ENCODE assay signal across 10 cellular contexts in genomic region chr17:59362811-59363205, GRCh38. TPM values are rescaled to one million over a fixed set of nuclear protein-coding genes. Genes with fewer than 3 reads are reported as not detected.
DNase-seq lines count a peak whose midpoint lies in the region; ATAC-seq and TF ChIP-seq lines count a peak whose summit lies in the region.
"Had no signal": no experiment of that assay in that cellular context is flagged by ENCODE, and none has a peak within 500 bp of the region (broad histone marks: within the 10 kb centered on the region; RNA-seq: fewer than 3 reads in every experiment).

No MANE protein-coding gene starts in this region.

- peak overlapping the region; percentile 81 for H3K4me2 ChIP-seq in MM.1S (ENCODE audit: low read depth, low read length)
- no peak overlapping the region for H3K4me2 ChIP-seq in trophoblast cell (ENCODE audit: low read length)

- CTCF ChIA-PET in CD4-positive, alpha-beta T cell (lab: Charles Lee) = interaction anchor here (0.7 to 1.7 kb wide), 4 partner anchors 33 to 211 kb away, joined by 3 to 12 read pairs (median 5); no protein-coding TSS in a partner anchor

- peak overlapping the region; percentile 89 for H3K27ac Mint-ChIP-seq in CD4-positive, alpha-beta T cell

- H3K9me2 ChIP-seq in MM.1S (replicated peaks; ENCODE audit: insufficient read depth, low read length) = no peaks in the 10 kb centered on the region

- no peak overlapping the region for H2BK12ac ChIP-seq in trophoblast cell (ENCODE audit: low read length)

- no peaks in the 10 kb centered on the region for H3K9me3 ChIP-seq in CD4-positive, alpha-beta T cell (ENCODE audit: control insufficient read depth, low read length)
- no peaks in the 10 kb centered on the region for H3K9me3 ChIP-seq in MM.1S (replicated peaks; ENCODE audit: insufficient read depth, low read length)
- no peaks in the 10 kb centered on the region for H3K9me3 ChIP-seq in trophoblast cell (ENCODE audit: insufficient read depth, low read depth, low read length)

- H2BK120ac ChIP-seq in trophoblast cell (ENCODE audit: insufficient read depth, low read length, poor library complexity) = no peak overlapping the region

- H2AK5ac ChIP-seq in trophoblast cell (ENCODE audit: low read length) = no peak overlapping the region

- peak; percentile 12 for ATAC-seq in CD4-positive, alpha-beta T cell (ENCODE audit: poor library complexity)

- peak overlapping the region; percentile 65 for H3K27ac ChIP-seq in CD4-positive, alpha-beta T cell (ENCODE audit: low read depth, low read length)
- H3K27ac ChIP-seq in MM.1S (ENCODE audit: low read length) (peak overlapping the region; percentile 63; the same call in 1 of the 2 replicates), coronary artery (peak overlapping the region; percentile 54 to 78), trophoblast cell (ENCODE audit: low read depth, low read length) (no peak overlapping the region)

- no peak overlapping the region for H4K91ac ChIP-seq in trophoblast cell (ENCODE audit: low read depth, low read length)

- H3F3A ChIP-seq in MM.1S (ENCODE audit: insufficient read depth, low read length) = peaks cover 6% of the 10 kb centered on the region; the same call in 1 of the 2 replicates

- H3K4me3 Mint-ChIP-seq in CD4-positive, alpha-beta T cell = peak overlapping the region; percentile 69

- H3K4ac ChIP-seq in trophoblast cell (ENCODE audit: low read depth, low read length) = peak overlapping the region; percentile 61

- H3K79me1 ChIP-seq in trophoblast cell (ENCODE audit: low read length) = peaks cover 11% of the 10 kb centered on the region

- H3K9ac ChIP-seq in MM.1S (ENCODE audit: low read length) (peak overlapping the region; percentile 17; the same call in 1 of the 2 replicates), trophoblast cell (ENCODE audit: low read length) (no peak overlapping the region)

- no peaks in the 10 kb centered on the region for H3K9me3 Mint-ChIP-seq in CD4-positive, alpha-beta T cell

- no peaks in the 10 kb centered on the region for H3K27me3 ChIP-seq in CD4-positive, alpha-beta T cell (ENCODE audit: control insufficient read depth, insufficient read depth, low read length)
- no peaks in the 10 kb centered on the region for H3K27me3 ChIP-seq in MM.1S (replicated peaks; ENCODE audit: insufficient read depth, low read length)
- no peaks in the 10 kb centered on the region for H3K27me3 ChIP-seq in trophoblast cell (ENCODE audit: insufficient read depth, low read length)

- WGBS in trophoblast cell (ENCODE audit: extremely low coverage, insufficient coverage, insufficient read length) = no CpG with 5 or more reads among the region's 2 CpGs

- no peak overlapping the region for H4K12ac ChIP-seq in trophoblast cell (ENCODE audit: low read depth, low read length)

- TF ChIP-seq CTCF in CD4-positive, alpha-beta T cell (IDR thresholded peaks at IDR 0.05) = no peak
- TF ChIP-seq CTCF in MM.1S (IDR thresholded peaks at IDR 0.05; ENCODE audit: low read length) = no peak
- no peak for TF ChIP-seq CTCF in coronary artery (IDR thresholded peaks at IDR 0.05)

- no peak overlapping the region for H3K14ac ChIP-seq in trophoblast cell (ENCODE audit: low read length)

- no peak for DNase-seq in CD4-positive, alpha-beta T cell
- no peak for DNase-seq in MM.1S
- DNase-seq in coronary artery (ENCODE audit: low spot score) = no peak
- DNase-seq in trophoblast cell = peak in 1 of 2 donors; percentile 45
- DNase-seq in NCI-H1105 (lab: John Stamatoyannopoulos, UW) = no peak
- DNase-seq in retina = no peak
- DNase-seq in SKM-1 treated with dmso at 0.1 percent for 144 hours (lab: John Stamatoyannopoulos, UW; ENCODE audit: unreplicated experiment) = no peak
- no peak for DNase-seq in hepatic stellate cell (ENCODE audit: low spot score)
- DNase-seq: activated CD4-positive, CD25-positive, alpha-beta regulatory T cell; NCI-H510A had no signal

- H3K4me1 ChIP-seq in MM.1S (ENCODE audit: low read length) (peaks cover 37% of the 10 kb centered on the region), trophoblast cell (ENCODE audit: control insufficient read depth in 1 of 2, insufficient read depth in 2 of 2, low read length in 2 of 2) (peaks cover 28 to 33% of the 10 kb centered on the region in 2 experiments)

- H3K27me3 Mint-ChIP-seq in CD4-positive, alpha-beta T cell = no peaks in the 10 kb centered on the region

- no peak overlapping the region for H2BK5ac ChIP-seq in trophoblast cell (ENCODE audit: low read depth, low read length, poor library complexity)

- H3K18ac ChIP-seq in trophoblast cell (ENCODE audit: low read length) = no peak overlapping the region

- peaks cover 18% of the 10 kb centered on the region for H3K36me3 Mint-ChIP-seq in CD4-positive, alpha-beta T cell (ENCODE audit: low read depth)

- H4K8ac ChIP-seq in trophoblast cell (ENCODE audit: low read depth, low read length) = no peak overlapping the region

- H3K79me2 ChIP-seq in MM.1S (ENCODE audit: low read length) = no peaks in the 10 kb centered on the region
- H3K79me2 ChIP-seq in trophoblast cell (ENCODE audit: control insufficient read depth, insufficient read depth, low read length, poor library complexity) = peaks cover 3% of the 10 kb centered on the region

- no peaks in the 10 kb centered on the region for H3K36me3 ChIP-seq in MM.1S (replicated peaks; ENCODE audit: insufficient read depth, low read length)
- H3K36me3 ChIP-seq in trophoblast cell (ENCODE audit: control insufficient read depth in 1 of 2, insufficient read depth in 2 of 2, low read length in 2 of 2) = peaks cover 2 to 3% of the 10 kb centered on the region in 2 experiments

- intact Hi-C loops in CD4-positive, alpha-beta T cell (cut with DNase I, micrococcal nuclease) = loop anchor here (1.0 to 10.0 kb wide), 3 partner anchors 16 to 82 kb away; no protein-coding TSS in a partner anchor

- peaks cover 89% of the 10 kb centered on the region for H3K4me1 Mint-ChIP-seq in CD4-positive, alpha-beta T cell (ENCODE audit: low read depth)

- POLR2A ChIA-PET in CD4-positive, alpha-beta T cell (lab: Charles Lee) = interaction anchor here (0.8 to 2.4 kb wide), 13 partner anchors 12 to 202 kb away, joined by 3 to 43 read pairs (median 4); partner anchors contain the start of genes DHX40 and YPEL2

- no peak overlapping the region for H3K23ac ChIP-seq in trophoblast cell (ENCODE audit: low read length)

- H4K20me1 ChIP-seq in MM.1S (ENCODE audit: insufficient read depth, low read length) = no peaks in the 10 kb centered on the region

- peak overlapping the region; percentile 38; the same call in 1 of the 2 replicates for H2AFZ ChIP-seq in MM.1S (ENCODE audit: low read length)
- H2AFZ ChIP-seq in trophoblast cell (ENCODE audit: insufficient read depth, low read length, poor library complexity) = no peak overlapping the region

- peak overlapping the region; percentile 43 for H3K4me3 ChIP-seq in MM.1S (ENCODE audit: low read length)
- peak overlapping the region; percentile 30 for H3K4me3 ChIP-seq in coronary artery
- H3K4me3 ChIP-seq in trophoblast cell (ENCODE audit: low read depth, low read length) = no peak overlapping the region

RNA-seq across cellular contexts. Expression of gene YPEL2, which starts 31.4 kb away (rescaled TPM):
- 10 to 100 TPM; 69.1 to 71.6 TPM for total RNA-seq in CD4-positive, alpha-beta T cell
- polyA plus RNA-seq in trophoblast cell (2013) = 17.0 and 17.3 TPM in 2 replicates
